Comparison of ENCODE assay signal across 10 cellular contexts in the genomic region with DNA sequence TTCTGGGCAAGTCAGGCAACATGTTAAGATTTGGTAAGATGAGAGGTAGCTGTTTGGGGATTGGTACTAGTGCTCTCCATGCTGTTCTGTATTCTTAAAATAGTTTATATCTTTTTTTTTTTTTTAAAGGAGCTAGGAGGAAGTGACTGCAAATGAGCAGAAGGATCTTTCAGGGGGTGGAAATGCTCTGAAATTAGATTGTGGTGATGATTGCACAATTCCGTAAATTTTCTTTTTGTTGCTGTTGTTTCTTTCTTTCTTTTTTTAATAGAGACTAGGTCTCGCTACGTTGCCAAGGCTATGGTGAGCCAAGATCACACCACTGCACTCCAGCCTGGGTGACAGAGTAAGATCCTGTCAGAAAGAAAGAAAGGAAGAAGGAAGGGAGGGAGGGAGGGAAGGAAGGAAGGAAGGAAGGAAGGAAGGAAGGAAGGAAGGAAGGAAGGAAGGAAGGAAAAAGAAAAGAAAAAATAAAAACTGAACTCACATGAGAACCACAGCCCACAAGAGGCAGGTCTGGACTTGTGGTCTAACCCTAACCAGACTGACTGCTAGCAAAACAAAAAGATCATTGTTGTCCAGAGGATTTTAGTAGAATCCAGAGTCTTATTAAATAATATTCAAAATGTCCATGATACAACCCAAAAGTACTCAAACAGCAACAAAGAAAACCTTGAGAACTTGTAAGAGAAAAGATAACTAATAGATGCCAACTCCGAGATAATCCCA. TPM values are rescaled to one million over a fixed set of nuclear protein-coding genes. Genes with fewer than 3 reads are reported as not detected.
A peak's percentile ranks its signal among the peaks of the same experiment; 100 is the strongest.
DNase-seq lines count a peak whose midpoint lies in the region; ATAC-seq, FAIRE-seq and TF ChIP-seq lines count a peak whose summit lies in the region.
"Had no signal": no experiment of that assay in that cellular context is flagged by ENCODE, and none has a peak within 500 bp of the region (broad histone marks: within the 10 kb centered on the region; RNA-seq: fewer than 3 reads in every experiment).

No MANE protein-coding gene starts in this region.

- TF ChIP-seq CTCF in Loucy (conservative IDR thresholded peaks at IDR 0.05; ENCODE audit: low read length) (no peak), HepG2 (CRISPR knock-in tag; IDR thresholded peaks at IDR 0.05) (no peak)

- H3F3A ChIP-seq in Loucy (ENCODE audit: low read depth): peaks cover 19% of the 10 kb centered on the region

- no peak for TF ChIP-seq POLR2A in HepG2 (IDR thresholded peaks at IDR 0.05; ENCODE audit: insufficient read depth in 1 of 2, low read depth in 2 of 2, low read length in 2 of 2)

- H3K36me3 ChIP-seq in Loucy (ENCODE audit: insufficient read depth, low read length) (no peaks in the 10 kb centered on the region), HepG2 (replicated peaks in 1 of 2; ENCODE audit: control insufficient read depth in 1 of 2, insufficient read depth in 2 of 2, low read length in 2 of 2) (no peaks in the 10 kb centered on the region)

- peaks cover 66% of the 10 kb centered on the region for H3K4me1 ChIP-seq in Loucy (ENCODE audit: insufficient read depth, low read length, poor library complexity, severe bottlenecking)
- peaks cover 60% of the 10 kb centered on the region for H3K4me1 ChIP-seq in HepG2 (ENCODE audit: insufficient read depth, low read length)

- H3K79me2 ChIP-seq in Loucy (ENCODE audit: insufficient read depth, low read length) (peaks cover 13% of the 10 kb centered on the region), HepG2 (ENCODE audit: insufficient read depth, low read length) (no peaks in the 10 kb centered on the region)

- H3K4me2 ChIP-seq in Loucy (ENCODE audit: low read depth, low read length, poor library complexity, severe bottlenecking): peak overlapping the region; percentile 50
- H3K4me2 ChIP-seq in HepG2 (ENCODE audit: low read depth, low read length): no peak overlapping the region
- H3K4me2 ChIP-seq: KMS-11 had no signal

- TF ChIP-seq RAD21 in HepG2 (CRISPR knock-in tag; IDR thresholded peaks at IDR 0.05): no peak

- peak overlapping the region; percentile 61 for H3K4me3 Mint-ChIP-seq in activated naive CD8-positive, alpha-beta T cell treated with anti-CD3 and anti-CD28 coated beads for 36 hours

- no peaks in the 10 kb centered on the region for H3K27me3 ChIP-seq in Loucy (ENCODE audit: insufficient read depth, low read length, poor library complexity, severe bottlenecking)
- peaks cover 2 to 5% of the 10 kb centered on the region in 2 experiments; a peak in 3 of 5 replicates for H3K27me3 ChIP-seq in HepG2 (ENCODE audit: control insufficient read depth in 1 of 2, insufficient read depth in 2 of 2, low read length in 2 of 2)

- FAIRE-seq in HepG2 (lab: Jason Lieb, UNC): no peak

- no peaks in the 10 kb centered on the region for H4K20me1 ChIP-seq in Loucy (ENCODE audit: insufficient read depth, low read length, poor library complexity, severe bottlenecking)
- no peaks in the 10 kb centered on the region for H4K20me1 ChIP-seq in HepG2 (ENCODE audit: insufficient read depth, low read length)

- TF ChIP-seq EP300 in HepG2 (IDR thresholded peaks at IDR 0.05; ENCODE audit: low read depth in 2 of 2, low read length in 2 of 2) (no peak), HepG2 (CRISPR knock-in tag; IDR thresholded peaks at IDR 0.05; ENCODE audit: borderline replicate concordance) (no peak)

- POLR2A ChIA-PET in HepG2 (lab: Yijun Ruan, JAX): interaction anchor here (4.7 kb wide), 1 partner anchor 12 kb away, joined by 37 read pairs; no protein-coding TSS in a partner anchor

- ATAC-seq in HepG2 (no peak), GM18870 (IDR thresholded peaks at IDR 0.05; ENCODE audit: unreplicated experiment) (no peak), GM21381 (IDR thresholded peaks at IDR 0.05; ENCODE audit: unreplicated experiment) (no peak)

- CTCF ChIA-PET in HepG2 (lab: Yijun Ruan, JAX; ENCODE audit: low intra/inter-chr PET ratio, low total read pairs): no interaction called here

- H3K36me3 Mint-ChIP-seq in activated naive CD8-positive, alpha-beta T cell treated with anti-CD3 and anti-CD28 coated beads for 36 hours: peaks cover 27% of the 10 kb centered on the region

- H3K9ac ChIP-seq in Loucy (ENCODE audit: low read depth, low read length, poor library complexity, severe bottlenecking): peak overlapping the region; percentile 65
- H3K9ac ChIP-seq in HepG2 (ENCODE audit: insufficient read depth, low read depth, low read length): no peak overlapping the region
- H3K9ac ChIP-seq: KMS-11 had no signal

- intact Hi-C loops in HepG2 (cut with micrococcal nuclease; ENCODE audit: unreplicated experiment): no loop called here

- peaks cover 6% of the 10 kb centered on the region for H3K9me3 Mint-ChIP-seq in activated naive CD8-positive, alpha-beta T cell treated with anti-CD3 and anti-CD28 coated beads for 36 hours

- peak overlapping the region; percentile 98 for H3K27ac Mint-ChIP-seq in activated naive CD8-positive, alpha-beta T cell treated with anti-CD3 and anti-CD28 coated beads for 36 hours

- WGBS in HepG2 (ENCODE audit: low lambda C conversion rate): 79% methylated on average over 4 of the region's 4 CpGs

- DNase-seq in AG20443 (ENCODE audit: low spot score): peak; percentile 57
- DNase-seq in activated naive CD8-positive, alpha-beta T cell treated with anti-CD3 and anti-CD28 coated beads for 36 hours: no peak
- no peak for DNase-seq in HepG2 (ENCODE audit: low spot score)
- no peak for DNase-seq in EL
- DNase-seq in KG1 (lab: John Stamatoyannopoulos, UW): no peak
- DNase-seq: cerebellar nuclear complex had no signal

- BruUV-seq in HepG2 (replicated peaks; lab: Mats Ljungman, UMichigan): no TSS peak

- in situ Hi-C loops in HepG2 (cut with HindIII; ENCODE audit: extremely low pct_ligation_motif_present, low pct_unique_long_range_greater_than_20kb): no loop called here

- H3K27ac ChIP-seq in HepG2 (ENCODE audit: extremely low read length, insufficient read depth, low read length): no peak overlapping the region
- H3K27ac ChIP-seq: KMS-11 had no signal

- H3K4me1 Mint-ChIP-seq in activated naive CD8-positive, alpha-beta T cell treated with anti-CD3 and anti-CD28 coated beads for 36 hours: peaks cover 71% of the 10 kb centered on the region

- H3K9me2 ChIP-seq in Loucy (replicated peaks; ENCODE audit: low read depth, low read length): no peaks in the 10 kb centered on the region

- H3K9me3 ChIP-seq in Loucy (ENCODE audit: insufficient read depth, low read depth, low read length) (no peaks in the 10 kb centered on the region), HepG2 (ENCODE audit: low read length) (no peaks in the 10 kb centered on the region)

- H3K27me3 Mint-ChIP-seq in activated naive CD8-positive, alpha-beta T cell treated with anti-CD3 and anti-CD28 coated beads for 36 hours: no peaks in the 10 kb centered on the region

- H2AFZ ChIP-seq in Loucy (ENCODE audit: low read length) (no peak overlapping the region), HepG2 (ENCODE audit: low read length) (no peak overlapping the region)

- H3K4me3 ChIP-seq in Loucy (ENCODE audit: low read length, poor library complexity, severe bottlenecking) (peak overlapping the region; percentile 1), HepG2 (replicated peaks in 1 of 3; ENCODE audit: insufficient read depth in 1 of 3, low read depth in 2 of 3, low read length in 3 of 3) (no peak overlapping the region)

RNA-seq across cellular contexts. Expression of a gene that starts 4.5 kb away (rescaled TPM):
- total RNA-seq in activated naive CD8-positive, alpha-beta T cell treated with anti-CD3 and anti-CD28 coated beads for 36 hours: 100 to 1,000 TPM; 223 to 234 TPM
- total RNA-seq in HepG2 (2016; rRNA removed; fragmentation: Illumina TruSeq; extraction: Trizol): 1.6 and 4.2 TPM in 2 replicates
- 0.71 and 0.91 TPM in 2 replicates for total RNA-seq in HepG2 (2016; cell fraction: cytosol; rRNA removed; fragmentation: Illumina TruSeq; extraction: Trizol; ENCODE audit: low read depth)
- total RNA-seq in HepG2 (2016; cell fraction: insoluble cytoplasmic fraction; rRNA removed; fragmentation: Illumina TruSeq; extraction: Trizol): 2.3 and 3.5 TPM in 2 replicates
- 1.2 and 1.9 TPM in 2 replicates for total RNA-seq in HepG2 (2016; cell fraction: membrane; rRNA removed; fragmentation: Illumina TruSeq; extraction: Trizol)
- 6.5 and 6.6 TPM in 2 replicates for total RNA-seq in HepG2 (2016; cell fraction: nucleus; rRNA removed; fragmentation: Illumina TruSeq; extraction: Trizol)
- polyA plus RNA-seq in HepG2 (2011; rRNA removed): 18.0 and 26.4 TPM in 2 replicates
- polyA plus RNA-seq in HepG2 (2011; cell fraction: cytosol; rRNA removed): 22.3 and 25.2 TPM in 2 replicates
- 63.6 and 64.3 TPM in 2 replicates for polyA plus RNA-seq in HepG2 (2011; cell fraction: nucleus; rRNA removed)
- 28.1 and 37.9 TPM in 2 replicates for polyA plus RNA-seq in HepG2 (2012)
- 0.53 and 1.0 TPM in 2 replicates for polyA plus RNA-seq in HepG2 (2016; cell fraction: cytosol; fragmentation: Illumina TruSeq; extraction: Trizol; ENCODE audit: low read depth)
- polyA plus RNA-seq in HepG2 (2016; cell fraction: insoluble cytoplasmic fraction; fragmentation: Illumina TruSeq; extraction: Trizol; ENCODE audit: low read depth): 2.2 and 2.5 TPM in 2 replicates
- polyA plus RNA-seq in HepG2 (2016; cell fraction: membrane; fragmentation: Illumina TruSeq; extraction: Trizol; ENCODE audit: low read depth): 1.3 and 1.5 TPM in 2 replicates
- 5.9 and 7.0 TPM in 2 replicates for polyA plus RNA-seq in HepG2 (2016; cell fraction: nucleus; fragmentation: Illumina TruSeq; extraction: Trizol; ENCODE audit: insufficient read depth, low read depth)
- polyA minus RNA-seq in HepG2 (2011; rRNA and poly(A)+ RNA removed; ENCODE audit: low replicate concordance): 1.4 and 26.8 TPM in 2 replicates
- polyA minus RNA-seq in HepG2 (2011; cell fraction: cytosol; rRNA and poly(A)+ RNA removed): 11.9 and 12.6 TPM in 2 replicates
- 10.0 and 14.7 TPM in 2 replicates for polyA minus RNA-seq in HepG2 (2011; cell fraction: nucleus; rRNA and poly(A)+ RNA removed)

RNA-seq across cellular contexts. Expression of a gene that starts 14.6 kb away (rescaled TPM):
- total RNA-seq in activated naive CD8-positive, alpha-beta T cell treated with anti-CD3 and anti-CD28 coated beads for 36 hours: 10 to 100 TPM; 85.9 to 93.6 TPM
- total RNA-seq in HepG2 (2016; rRNA removed; fragmentation: Illumina TruSeq; extraction: Trizol): 47.1 and 51.5 TPM in 2 replicates
- 43.4 and 50.9 TPM in 2 replicates for total RNA-seq in HepG2 (2016; cell fraction: cytosol; rRNA removed; fragmentation: Illumina TruSeq; extraction: Trizol; ENCODE audit: low read depth)
- 51.9 and 55.4 TPM in 2 replicates for total RNA-seq in HepG2 (2016; cell fraction: insoluble cytoplasmic fraction; rRNA removed; fragmentation: Illumina TruSeq; extraction: Trizol)
- total RNA-seq in HepG2 (2016; cell fraction: membrane; rRNA removed; fragmentation: Illumina TruSeq; extraction: Trizol): 31.2 and 37.8 TPM in 2 replicates
- 17.3 and 20.5 TPM in 2 replicates for total RNA-seq in HepG2 (2016; cell fraction: nucleus; rRNA removed; fragmentation: Illumina TruSeq; extraction: Trizol)
- 21.0 and 22.6 TPM in 2 replicates for polyA plus RNA-seq in HepG2 (2011; rRNA removed)
- 32.4 and 47.0 TPM in 2 replicates for polyA plus RNA-seq in HepG2 (2011; cell fraction: cytosol; rRNA removed)
- 22.9 and 26.2 TPM in 2 replicates for polyA plus RNA-seq in HepG2 (2011; cell fraction: nucleus; rRNA removed)
- polyA plus RNA-seq in HepG2 (2012): 22.9 TPM in 2 replicates
- 43.3 and 45.1 TPM in 2 replicates for polyA plus RNA-seq in HepG2 (2016; cell fraction: cytosol; fragmentation: Illumina TruSeq; extraction: Trizol; ENCODE audit: low read depth)
- 53.9 and 57.5 TPM in 2 replicates for polyA plus RNA-seq in HepG2 (2016; cell fraction: insoluble cytoplasmic fraction; fragmentation: Illumina TruSeq; extraction: Trizol; ENCODE audit: low read depth)
- 27.6 and 29.8 TPM in 2 replicates for polyA plus RNA-seq in HepG2 (2016; cell fraction: membrane; fragmentation: Illumina TruSeq; extraction: Trizol; ENCODE audit: low read depth)
- polyA plus RNA-seq in HepG2 (2016; cell fraction: nucleus; fragmentation: Illumina TruSeq; extraction: Trizol; ENCODE audit: insufficient read depth, low read depth): 35.4 and 41.4 TPM in 2 replicates
- 14.1 and 17.2 TPM in 2 replicates for polyA minus RNA-seq in HepG2 (2011; rRNA and poly(A)+ RNA removed; ENCODE audit: low replicate concordance)
- 15.8 and 22.1 TPM in 2 replicates for polyA minus RNA-seq in HepG2 (2011; cell fraction: cytosol; rRNA and poly(A)+ RNA removed)
- 5.8 and 8.6 TPM in 2 replicates for polyA minus RNA-seq in HepG2 (2011; cell fraction: nucleus; rRNA and poly(A)+ RNA removed)

RNA-seq across cellular contexts. Expression of a gene that starts 51.7 kb away (rescaled TPM):
- total RNA-seq in activated naive CD8-positive, alpha-beta T cell treated with anti-CD3 and anti-CD28 coated beads for 36 hours: 10 to 100 TPM; 40.3 to 44.7 TPM
- total RNA-seq in HepG2 (2016; rRNA removed; fragmentation: Illumina TruSeq; extraction: Trizol): 89.4 and 161 TPM in 2 replicates
- total RNA-seq in HepG2 (2016; cell fraction: cytosol; rRNA removed; fragmentation: Illumina TruSeq; extraction: Trizol; ENCODE audit: low read depth): 42.7 and 52.7 TPM in 2 replicates
- 93.0 and 159 TPM in 2 replicates for total RNA-seq in HepG2 (2016; cell fraction: insoluble cytoplasmic fraction; rRNA removed; fragmentation: Illumina TruSeq; extraction: Trizol)
- total RNA-seq in HepG2 (2016; cell fraction: membrane; rRNA removed; fragmentation: Illumina TruSeq; extraction: Trizol): 72.6 and 73.1 TPM in 2 replicates
- total RNA-seq in HepG2 (2016; cell fraction: nucleus; rRNA removed; fragmentation: Illumina TruSeq; extraction: Trizol): 137 and 161 TPM in 2 replicates
- 700 and 734 TPM in 2 replicates for polyA plus RNA-seq in HepG2 (2011; rRNA removed)
- 548 and 662 TPM in 2 replicates for polyA plus RNA-seq in HepG2 (2011; cell fraction: cytosol; rRNA removed)
- 529 and 555 TPM in 2 replicates for polyA plus RNA-seq in HepG2 (2011; cell fraction: nucleus; rRNA removed)
- polyA plus RNA-seq in HepG2 (2012): 435 and 453 TPM in 2 replicates
- polyA plus RNA-seq in HepG2 (2016; cell fraction: cytosol; fragmentation: Illumina TruSeq; extraction: Trizol; ENCODE audit: low read depth): 22.2 and 24.3 TPM in 2 replicates
- polyA plus RNA-seq in HepG2 (2016; cell fraction: insoluble cytoplasmic fraction; fragmentation: Illumina TruSeq; extraction: Trizol; ENCODE audit: low read depth): 90.0 and 95.3 TPM in 2 replicates
- polyA plus RNA-seq in HepG2 (2016; cell fraction: membrane; fragmentation: Illumina TruSeq; extraction: Trizol; ENCODE audit: low read depth): 47.9 and 49.9 TPM in 2 replicates
- 267 and 281 TPM in 2 replicates for polyA plus RNA-seq in HepG2 (2016; cell fraction: nucleus; fragmentation: Illumina TruSeq; extraction: Trizol; ENCODE audit: insufficient read depth, low read depth)
- polyA minus RNA-seq in HepG2 (2011; rRNA and poly(A)+ RNA removed; ENCODE audit: low replicate concordance): 110 and 581 TPM in 2 replicates
- 491 and 595 TPM in 2 replicates for polyA minus RNA-seq in HepG2 (2011; cell fraction: cytosol; rRNA and poly(A)+ RNA removed)
- polyA minus RNA-seq in HepG2 (2011; cell fraction: nucleus; rRNA and poly(A)+ RNA removed): 203 and 242 TPM in 2 replicates

Comparison
In these comparisons a context has a peak if more than half of its experiments do, and no peak if none do; other contexts are left out.
1. RNA of a gene that starts 4.5 kb away (total RNA-seq): 223 to 234 TPM in activated naive CD8-positive, alpha-beta T cell treated with anti-CD3 and anti-CD28 coated beads for 36 hours; 0.71 to 6.6 TPM in HepG2; every median in the first group is over 10 times any median in the second.